15 cellular contexts compared by ENCODE assay signal in genomic region chr5:919356-920000, GRCh38. TPM values are rescaled to one million over a fixed set of nuclear protein-coding genes. Genes with fewer than 3 reads are reported as not detected.
A peak's percentile ranks its signal among the peaks of the same experiment; 100 is the strongest.
DNase-seq lines count a peak whose midpoint lies in the region; ATAC-seq, FAIRE-seq and TF ChIP-seq lines count a peak whose summit lies in the region.
"Had no signal": no experiment of that assay in that cellular context is flagged by ENCODE, and none has a peak within 500 bp of the region (broad histone marks: within the 10 kb centered on the region; RNA-seq: fewer than 3 reads in every experiment).

No MANE protein-coding gene starts in this region.

- 67 to 69% methylated on average over 8 to 9 of the region's 9 CpGs for WGBS in pancreas, 2 donors

- H3K36me3 ChIP-seq in pancreas, result no peaks in the 10 kb centered on the region

- H3K27me3 ChIP-seq in pancreas, result no peaks in the 10 kb centered on the region

- DNase-seq in ELF-1 (ENCODE audit: low read depth, low spot score) (peak; percentile 60), NCI-H460 (ENCODE audit: extremely low read depth, low read depth) (peak; percentile 49), astrocyte of the hippocampus (ENCODE audit: low read depth, low spot score) (peak; percentile 35), pancreas (no peak)
- DNase-seq: CD4-positive, alpha-beta memory T cell; H9; NCI-H1417 treated with DMSO at 0.1 percent for 48 hours; NCI-H2081; NCI-H526; SK-N-SH had no signal

- no peak for FAIRE-seq in pancreas (lab: Jason Lieb, UNC)

- H3K9me3 ChIP-seq in pancreas, result no peaks in the 10 kb centered on the region
- H3K9me3 ChIP-seq: SK-N-SH had no signal

- intact Hi-C loops in pancreas (cut with DNase I), result no loop called here

- peaks cover 12 to 15% (median 15%) of the 10 kb centered on the region in 3 donors for H3K4me1 ChIP-seq in pancreas

- no peak overlapping the region for H3K4me3 ChIP-seq in pancreas

- TF ChIP-seq CTCF in pancreas (IDR thresholded peaks at IDR 0.05), result no peak

- ATAC-seq in pancreas (peak in 3 of 4 donors; percentile 5 to 32 (median 23)), GM19467 (IDR thresholded peaks at IDR 0.05; ENCODE audit: unreplicated experiment) (no peak), GM19351 (IDR thresholded peaks at IDR 0.05; ENCODE audit: unreplicated experiment) (no peak), GM19324 (IDR thresholded peaks at IDR 0.05; ENCODE audit: low FRiP score, unreplicated experiment) (no peak), HG02798 (IDR thresholded peaks at IDR 0.05; ENCODE audit: poor library complexity, unreplicated experiment) (no peak)

- peak overlapping the region in 2 of 4 donors; percentile 1 to 16 for H3K27ac ChIP-seq in pancreas
- H3K27ac ChIP-seq: HL-60 had no signal

RNA-seq across cellular contexts. Expression of gene TRIP13, which starts 26.8 kb away (rescaled TPM):
- total RNA-seq in NCI-H460 (2014; rRNA removed; shearing (Covaris generic)), result 35.1 and 45.5 TPM in 2 replicates
- 99.6 and 107 TPM in 2 replicates for polyA plus RNA-seq in NCI-H460 (2014; cell fraction: nucleus; rRNA removed)
- 1 to 10 TPM in 1 of 6 donors, under 1 TPM in 4, not detected in 1; 0.31 to 1.2 (median 0.81) TPM for total RNA-seq in pancreas
- under 1 TPM; 0.38 to 0.45 TPM for polyA plus RNA-seq in pancreas

RNA-seq across cellular contexts. Expression of gene BRD9, which starts 26.9 kb away (rescaled TPM):
- total RNA-seq in NCI-H460 (2014; rRNA removed; shearing (Covaris generic)), result 25.4 and 30.4 TPM in 2 replicates
- polyA plus RNA-seq in NCI-H460 (2014; cell fraction: nucleus; rRNA removed), result 64.5 and 114 TPM in 2 replicates
- 10 to 100 TPM; 11.3 to 21.7 (median 16.8) TPM for total RNA-seq in pancreas
- 10 to 100 TPM; 29.1 to 38.5 TPM for polyA plus RNA-seq in pancreas

Comparison
In these comparisons a context has a peak if more than half of its experiments do, and no peak if none do; other contexts are left out.
1. DNase-seq: peak in ELF-1 (single experiment), NCI-H460 (single experiment) and astrocyte of the hippocampus (single experiment); none in pancreas (0 of 6).
2. ATAC-seq: peak in pancreas (3 of 4); none in GM19467 (single experiment), GM19351 (single experiment), GM19324 (single experiment) and HG02798 (single experiment).
3. RNA of gene TRIP13, which starts 26.8 kb away (total RNA-seq): 35.1 to 45.5 TPM in NCI-H460; 0.31 to 1.2 TPM in pancreas; every median in the first group is over 10 times any median in the second.